Comparison of ENCODE assay signal across 11 cellular contexts in genomic region chr13:73943137-73943964, GRCh38.
A peak's percentile ranks its signal among the peaks of the same experiment; 100 is the strongest.
DNase-seq lines count a peak whose midpoint lies in the region; ATAC-seq and TF ChIP-seq lines count a peak whose summit lies in the region.
"Had no signal": no experiment of that assay in that cellular context is flagged by ENCODE, and none has a peak within 500 bp of the region (broad histone marks: within the 10 kb centered on the region; RNA-seq: fewer than 3 reads in every experiment).

No MANE protein-coding gene starts in this region.

- peaks cover 41 to 86% (median 73%) of the 10 kb centered on the region in 4 donors for H3K4me1 Mint-ChIP-seq in CD4-positive, CD25-positive, alpha-beta regulatory T cell
- H3K4me1 Mint-ChIP-seq in activated CD4-positive, alpha-beta memory T cell treated with anti-CD3 and anti-CD28 coated beads, Interleukin-2, amount 10 ng/mL, durations not matched to agents 7 days and 5 days = peaks cover 42% of the 10 kb centered on the region
- peaks cover 25% of the 10 kb centered on the region for H3K4me1 Mint-ChIP-seq in nephron progenitor cell

- CTCF ChIA-PET in activated CD4-positive, alpha-beta memory T cell treated with anti-CD3 and anti-CD28 coated beads, Interleukin-2, amount 10 ng/mL, durations not matched to agents 7 days and 5 days (lab: Charles Lee) = no interaction called here

- H3K27me3 ChIP-seq in CD4-positive, CD25-positive, alpha-beta regulatory T cell (ENCODE audit: control insufficient read depth, insufficient read depth, low read length) = no peaks in the 10 kb centered on the region
- H3K27me3 ChIP-seq in upper lobe of right lung = no peaks in the 10 kb centered on the region

- no peak for TF ChIP-seq CTCF in upper lobe of right lung (IDR thresholded peaks at IDR 0.05)
- no peak for TF ChIP-seq CTCF in nephron progenitor cell (IDR thresholded peaks at IDR 0.05)

- no peaks in the 10 kb centered on the region for H3K9me3 Mint-ChIP-seq in CD4-positive, CD25-positive, alpha-beta regulatory T cell
- H3K9me3 Mint-ChIP-seq in activated CD4-positive, alpha-beta memory T cell treated with anti-CD3 and anti-CD28 coated beads, Interleukin-2, amount 10 ng/mL, durations not matched to agents 7 days and 5 days = no peaks in the 10 kb centered on the region
- H3K9me3 Mint-ChIP-seq in nephron progenitor cell = no peaks in the 10 kb centered on the region

- no peaks in the 10 kb centered on the region for H3K9me3 ChIP-seq in CD4-positive, CD25-positive, alpha-beta regulatory T cell (ENCODE audit: control insufficient read depth in 2 of 2, low read length in 2 of 2)
- H3K9me3 ChIP-seq in upper lobe of right lung = no peaks in the 10 kb centered on the region

- H3K27ac Mint-ChIP-seq in CD4-positive, CD25-positive, alpha-beta regulatory T cell = peak overlapping the region; percentile 5 to 87 (median 63)
- peak overlapping the region; percentile 73 for H3K27ac Mint-ChIP-seq in activated CD4-positive, alpha-beta memory T cell treated with anti-CD3 and anti-CD28 coated beads, Interleukin-2, amount 10 ng/mL, durations not matched to agents 7 days and 5 days
- no peak overlapping the region for H3K27ac Mint-ChIP-seq in nephron progenitor cell

- H3K36me3 ChIP-seq in CD4-positive, CD25-positive, alpha-beta regulatory T cell (ENCODE audit: control insufficient read depth, insufficient read depth, low read length) = peaks cover 17% of the 10 kb centered on the region
- no peaks in the 10 kb centered on the region for H3K36me3 ChIP-seq in upper lobe of right lung

- peak in 2 of 3 donors; percentile 63 to 70 for DNase-seq in CD4-positive, CD25-positive, alpha-beta regulatory T cell
- no peak for DNase-seq in activated CD4-positive, alpha-beta memory T cell treated with anti-CD3 and anti-CD28 coated beads, Interleukin-2, amount 10 ng/mL, durations not matched to agents 7 days and 5 days
- DNase-seq in upper lobe of right lung (no peak), nephron progenitor cell (no peak)
- DNase-seq in activated CD4-positive, alpha-beta T cell treated with anti-CD3 and anti-CD28 coated beads, Interleukin-2, amount 50 U/mL, for 1 hour = no peak
- DNase-seq: DMS53; NK-92 treated with Interleukin-12 subunit alpha and Interleukin-12 subunit beta, amount 100 ng/mL, for 24 hours had no signal

- POLR2A ChIA-PET in activated CD4-positive, alpha-beta memory T cell treated with anti-CD3 and anti-CD28 coated beads, Interleukin-2, amount 10 ng/mL, durations not matched to agents 7 days and 5 days (lab: Charles Lee) = interaction anchor here (1.0 to 1.6 kb wide), 5 partner anchors 84 to 192 kb away, joined by 3 to 6 read pairs (median 4); partner anchors contain the start of gene KLF12

- H3K4me3 Mint-ChIP-seq in CD4-positive, CD25-positive, alpha-beta regulatory T cell = peak overlapping the region; percentile 8 to 37 (median 32)
- H3K4me3 Mint-ChIP-seq in activated CD4-positive, alpha-beta memory T cell treated with anti-CD3 and anti-CD28 coated beads, Interleukin-2, amount 10 ng/mL, durations not matched to agents 7 days and 5 days = no peak overlapping the region
- no peak overlapping the region for H3K4me3 Mint-ChIP-seq in nephron progenitor cell

- peak; percentile 85 for ATAC-seq in CD4-positive, CD25-positive, alpha-beta regulatory T cell (ENCODE audit: low read depth in 2 of 2)
- peak; percentile 95 for ATAC-seq in GM18867 (IDR thresholded peaks at IDR 0.05; ENCODE audit: unreplicated experiment)
- peak; percentile 78 for ATAC-seq in HG02870 (IDR thresholded peaks at IDR 0.05; ENCODE audit: unreplicated experiment)
- no peak for ATAC-seq in upper lobe of right lung
- ATAC-seq in GM21423 (IDR thresholded peaks at IDR 0.05; ENCODE audit: unreplicated experiment) = no peak

- peaks cover 22% of the 10 kb centered on the region for H3K4me1 ChIP-seq in CD4-positive, CD25-positive, alpha-beta regulatory T cell (ENCODE audit: control insufficient read depth, insufficient read depth, low read length, poor library complexity, severe bottlenecking)
- H3K4me1 ChIP-seq in upper lobe of right lung = no peaks in the 10 kb centered on the region

- peak overlapping the region; percentile 82 for H3K27ac ChIP-seq in CD4-positive, CD25-positive, alpha-beta regulatory T cell (ENCODE audit: insufficient read depth, low read length, poor library complexity, severe bottlenecking)
- no peak overlapping the region for H3K27ac ChIP-seq in upper lobe of right lung

- intact Hi-C loops in upper lobe of right lung (cut with DNase I) = no loop called here

- H3K36me3 Mint-ChIP-seq in CD4-positive, CD25-positive, alpha-beta regulatory T cell = peaks cover 29% of the 10 kb centered on the region
- H3K36me3 Mint-ChIP-seq in activated CD4-positive, alpha-beta memory T cell treated with anti-CD3 and anti-CD28 coated beads, Interleukin-2, amount 10 ng/mL, durations not matched to agents 7 days and 5 days (ENCODE audit: low read depth) = peaks cover 30% of the 10 kb centered on the region
- H3K36me3 Mint-ChIP-seq in nephron progenitor cell (ENCODE audit: low read depth) = peaks cover 22% of the 10 kb centered on the region

- no peaks in the 10 kb centered on the region for H3K27me3 Mint-ChIP-seq in CD4-positive, CD25-positive, alpha-beta regulatory T cell
- no peaks in the 10 kb centered on the region for H3K27me3 Mint-ChIP-seq in activated CD4-positive, alpha-beta memory T cell treated with anti-CD3 and anti-CD28 coated beads, Interleukin-2, amount 10 ng/mL, durations not matched to agents 7 days and 5 days
- H3K27me3 Mint-ChIP-seq in nephron progenitor cell (ENCODE audit: low read depth, poor library complexity) = no peaks in the 10 kb centered on the region

- H3K4me3 ChIP-seq in CD4-positive, CD25-positive, alpha-beta regulatory T cell (ENCODE audit: low read depth, low read length) = peak overlapping the region; percentile 49
- no peak overlapping the region for H3K4me3 ChIP-seq in upper lobe of right lung
- H3K4me3 ChIP-seq: lung had no signal

Comparison
In these comparisons a context has a peak if more than half of its experiments do, and no peak if none do; other contexts are left out.
1. ATAC-seq: peak in CD4-positive, CD25-positive, alpha-beta regulatory T cell (2 of 2), GM18867 (single experiment) and HG02870 (single experiment); none in upper lobe of right lung (single experiment) and GM21423 (single experiment).
2. DNase-seq: peak in CD4-positive, CD25-positive, alpha-beta regulatory T cell (2 of 3); none in activated CD4-positive, alpha-beta memory T cell treated with anti-CD3 and anti-CD28 coated beads, Interleukin-2, amount 10 ng/mL, durations not matched to agents 7 days and 5 days (single experiment), upper lobe of right lung (single experiment), nephron progenitor cell (single experiment) and activated CD4-positive, alpha-beta T cell treated with anti-CD3 and anti-CD28 coated beads, Interleukin-2, amount 50 U/mL, for 1 hour (single experiment).
3. H3K4me3 Mint-ChIP-seq: peak in CD4-positive, CD25-positive, alpha-beta regulatory T cell (4 of 4); none in activated CD4-positive, alpha-beta memory T cell treated with anti-CD3 and anti-CD28 coated beads, Interleukin-2, amount 10 ng/mL, durations not matched to agents 7 days and 5 days (single experiment) and nephron progenitor cell (single experiment).